Comparison of ENCODE assay signal across 34 cellular contexts in genomic region chr16:10453159-10453510, GRCh38.
"Had no signal": no experiment of that assay in that cellular context is flagged by ENCODE, and none has a peak within 500 bp of the region (broad histone marks: within the 10 kb centered on the region; RNA-seq: fewer than 3 reads in every experiment).

No MANE protein-coding gene starts in this region.

- DNase-seq: Karpas-422, Kasumi-1, MG63, MM.1S, MV-4-11, NCI-H1048, NCI-H1092, NCI-H1092 treated with DMSO at 0.1 percent for 48 hours, NCI-H1105, NCI-H1105 treated with DMSO at 0.1 percent for 48 hours, NCI-H1417, NCI-H1417 treated with DMSO at 0.1 percent for 48 hours, NCI-H1436, NCI-H1436 treated with DMSO at 0.1 percent for 48 hours, NCI-H146, NCI-H1694 treated with DMSO at 0.1 percent for 48 hours, NCI-H187, NCI-H187 treated with DMSO at 0.1 percent for 48 hours, NCI-H1930, NCI-H2029, NCI-H2029 treated with DMSO at 0.1 percent for 48 hours, NCI-H2081, NCI-H2081 treated with DMSO at 0.1 percent for 48 hours, NCI-H2107, NCI-H2171, NCI-H2171 treated with DMSO at 0.1 percent for 48 hours, NCI-H2227 treated with DMSO at 0.1 percent for 48 hours, NCI-H226, NCI-H345, NCI-H446, NCI-H446 treated with DMSO at 0.1 percent for 48 hours, NCI-H510A, NCI-H510A treated with DMSO at 0.1 percent for 48 hours, NCI-H524 had no signal

- H3K4me3 ChIP-seq: MG63 had no signal

- H3K27me3 ChIP-seq: MG63 had no signal
